19 cellular contexts compared by ENCODE assay signal in genomic region chr18:56235773-56236115, GRCh38.
DNase-seq lines count a peak whose midpoint lies in the region; ATAC-seq, FAIRE-seq and TF ChIP-seq lines count a peak whose summit lies in the region.
"Had no signal": no experiment of that assay in that cellular context is flagged by ENCODE, and none has a peak within 500 bp of the region (broad histone marks: within the 10 kb centered on the region; RNA-seq: fewer than 3 reads in every experiment).

No MANE protein-coding gene starts in this region.

- TF ChIP-seq CTCF in astrocyte (IDR thresholded peaks at IDR 0.05; ENCODE audit: insufficient read depth, low read depth, low read length) (no peak), nephron (IDR thresholded peaks at IDR 0.05; ENCODE audit: unreplicated experiment in 3 of 3) (no peak), WERI-Rb-1 (IDR thresholded peaks at IDR 0.05; ENCODE audit: low read depth, low read length) (no peak), ovary (IDR thresholded peaks at IDR 0.05) (no peak)

- H3K27me3 Mint-ChIP-seq in stimulated activated naive CD8-positive, alpha-beta T cell treated with anti-CD3 and anti-CD28 coated beads, Interleukin-15, Interleukin-2, amounts not matched to agents 100 ng/mL and 50 ng/mL, for 24 hours, result no peaks in the 10 kb centered on the region
- H3K27me3 Mint-ChIP-seq in astrocyte (ENCODE audit: low read depth, unreplicated experiment) (no peaks in the 10 kb centered on the region), nephron (ENCODE audit: low read depth) (no peaks in the 10 kb centered on the region)
- H3K27me3 Mint-ChIP-seq: T-helper 17 cell had no signal

- no peaks in the 10 kb centered on the region for H4K20me1 ChIP-seq in astrocyte (ENCODE audit: insufficient read depth, low read length)

- peaks cover 6% of the 10 kb centered on the region for H3K9me3 Mint-ChIP-seq in stimulated activated naive CD8-positive, alpha-beta T cell treated with anti-CD3 and anti-CD28 coated beads, Interleukin-15, Interleukin-2, amounts not matched to agents 100 ng/mL and 50 ng/mL, for 24 hours
- H3K9me3 Mint-ChIP-seq in astrocyte (ENCODE audit: unreplicated experiment) (peaks cover 5% of the 10 kb centered on the region), nephron (peaks cover 15% of the 10 kb centered on the region)

- no peak for DNase-seq in stimulated activated naive CD8-positive, alpha-beta T cell treated with anti-CD3 and anti-CD28 coated beads, Interleukin-15, Interleukin-2, amounts not matched to agents 100 U/mL and 50 U/mL, for 24 hours
- DNase-seq in astrocyte (ENCODE audit: low read depth) (peak; percentile 26), WERI-Rb-1 (no peak), NOMO-1 treated with DMSO at 0.1 percent for 48 hours (lab: John Stamatoyannopoulos, UW; ENCODE audit: unreplicated experiment) (no peak), ovary (no peak)
- DNase-seq: activated naive CD8-positive, alpha-beta T cell treated with anti-CD3 and anti-CD28 coated beads for 36 hours; gastrocnemius medialis; left colon; mucosa of descending colon; NCI-H1930; pancreas; PC-3; stimulated activated CD4-positive, alpha-beta T cell treated with anti-CD3 and anti-CD28 coated beads, Interleukin-2, amount 100 ng/mL, for 48 hours; T-helper 17 cell had no signal

- H3K27ac ChIP-seq in astrocyte (ENCODE audit: low read depth, low read length), result no peak overlapping the region
- no peak overlapping the region for H3K27ac ChIP-seq in WERI-Rb-1
- no peak overlapping the region for H3K27ac ChIP-seq in ovary
- H3K27ac ChIP-seq: gastrocnemius medialis, pancreas had no signal

- H3K4me3 ChIP-seq in astrocyte (ENCODE audit: insufficient read depth, low read depth, low read length), result no peak overlapping the region
- no peak overlapping the region for H3K4me3 ChIP-seq in WERI-Rb-1 (ENCODE audit: low read depth, low read length)
- no peak overlapping the region for H3K4me3 ChIP-seq in ovary
- H3K4me3 ChIP-seq: gastrocnemius medialis, mucosa of descending colon, pancreas had no signal

- H3K36me3 Mint-ChIP-seq in stimulated activated naive CD8-positive, alpha-beta T cell treated with anti-CD3 and anti-CD28 coated beads, Interleukin-15, Interleukin-2, amounts not matched to agents 100 ng/mL and 50 ng/mL, for 24 hours (ENCODE audit: low read depth), result no peaks in the 10 kb centered on the region
- H3K36me3 Mint-ChIP-seq in astrocyte (ENCODE audit: low read depth, unreplicated experiment) (no peaks in the 10 kb centered on the region), nephron (ENCODE audit: low read depth) (no peaks in the 10 kb centered on the region)
- H3K36me3 Mint-ChIP-seq: activated naive CD8-positive, alpha-beta T cell treated with anti-CD3 and anti-CD28 coated beads for 36 hours had no signal

- H3K4me1 Mint-ChIP-seq in stimulated activated naive CD8-positive, alpha-beta T cell treated with anti-CD3 and anti-CD28 coated beads, Interleukin-15, Interleukin-2, amounts not matched to agents 100 ng/mL and 50 ng/mL, for 24 hours (ENCODE audit: low read depth), result peaks cover 5% of the 10 kb centered on the region
- H3K4me1 Mint-ChIP-seq in astrocyte (ENCODE audit: low read depth, unreplicated experiment), result peaks cover 20% of the 10 kb centered on the region
- peaks cover 20% of the 10 kb centered on the region for H3K4me1 Mint-ChIP-seq in nephron
- H3K4me1 Mint-ChIP-seq: T-helper 17 cell had no signal

- H3K9ac ChIP-seq in astrocyte (ENCODE audit: low read length), result no peak overlapping the region

- H3K36me3 ChIP-seq in astrocyte (ENCODE audit: insufficient read depth, low read length) (no peaks in the 10 kb centered on the region), WERI-Rb-1 (no peaks in the 10 kb centered on the region), ovary (no peaks in the 10 kb centered on the region)
- H3K36me3 ChIP-seq: gastrocnemius medialis, pancreas had no signal

- 71 to 81% (median 74%) methylated on average over 6 of the region's 6 CpGs for WGBS in ovary, 3 donors

- TF ChIP-seq EP300 in ovary (IDR thresholded peaks at IDR 0.05), result no peak

- H3K4me1 ChIP-seq in astrocyte (ENCODE audit: insufficient read depth, low read length) (peaks cover 8% of the 10 kb centered on the region), ovary (ENCODE audit: insufficient read depth) (no peaks in the 10 kb centered on the region)
- H3K4me1 ChIP-seq: gastrocnemius medialis, pancreas had no signal

- no peak overlapping the region for H2AFZ ChIP-seq in astrocyte (ENCODE audit: low read depth, low read length)

- peaks cover under 1% of the 10 kb centered on the region for H3K9me3 ChIP-seq in astrocyte (ENCODE audit: insufficient read depth, low read depth, low read length)
- H3K9me3 ChIP-seq in WERI-Rb-1 (ENCODE audit: severe bottlenecking), result peaks cover 5% of the 10 kb centered on the region
- H3K9me3 ChIP-seq in ovary, result no peaks in the 10 kb centered on the region
- H3K9me3 ChIP-seq: gastrocnemius medialis, mucosa of descending colon, pancreas had no signal

- ATAC-seq in stimulated activated naive CD8-positive, alpha-beta T cell treated with anti-CD3 and anti-CD28 coated beads, Interleukin-15, Interleukin-2, amounts not matched to agents 100 U/mL and 50 U/mL, for 24 hours, result no peak
- ATAC-seq in HG03432 (IDR thresholded peaks at IDR 0.05; ENCODE audit: unreplicated experiment), result no peak
- ATAC-seq: gastrocnemius medialis, left colon, pancreas, PC-3 had no signal

- H3K27me3 ChIP-seq in astrocyte (ENCODE audit: insufficient read depth, low read length) (no peaks in the 10 kb centered on the region), WERI-Rb-1 (ENCODE audit: insufficient read depth, low read depth, severe bottlenecking) (no peaks in the 10 kb centered on the region), ovary (no peaks in the 10 kb centered on the region)
- H3K27me3 ChIP-seq: gastrocnemius medialis, pancreas had no signal

- TF ChIP-seq POLR2A in ovary (IDR thresholded peaks at IDR 0.05), result no peak

- intact Hi-C loops in ovary (cut with DNase I), result no loop called here

- no peaks in the 10 kb centered on the region for H3K79me2 ChIP-seq in astrocyte (ENCODE audit: insufficient read depth, low read length)

- no peak overlapping the region for H3K4me3 Mint-ChIP-seq in stimulated activated naive CD8-positive, alpha-beta T cell treated with anti-CD3 and anti-CD28 coated beads, Interleukin-15, Interleukin-2, amounts not matched to agents 100 ng/mL and 50 ng/mL, for 24 hours
- no peak overlapping the region for H3K4me3 Mint-ChIP-seq in astrocyte (ENCODE audit: unreplicated experiment)
- peak overlapping the region in 1 of 3 experiments; percentile 26 for H3K4me3 Mint-ChIP-seq in nephron
- H3K4me3 Mint-ChIP-seq: activated naive CD8-positive, alpha-beta T cell treated with anti-CD3 and anti-CD28 coated beads for 36 hours; T-helper 17 cell had no signal

- FAIRE-seq in astrocyte (lab: Jason Lieb, UNC), result no peak
- FAIRE-seq: bronchial epithelial cell, G401.6, pancreas had no signal

- peak overlapping the region; percentile 14 for H3K27ac Mint-ChIP-seq in stimulated activated naive CD8-positive, alpha-beta T cell treated with anti-CD3 and anti-CD28 coated beads, Interleukin-15, Interleukin-2, amounts not matched to agents 100 ng/mL and 50 ng/mL, for 24 hours
- H3K27ac Mint-ChIP-seq in astrocyte (ENCODE audit: unreplicated experiment) (no peak overlapping the region), nephron (peak overlapping the region; percentile 63 to 81 (median 68))
- H3K27ac Mint-ChIP-seq: T-helper 17 cell had no signal

- peak overlapping the region; percentile 7 for H3K4me2 ChIP-seq in astrocyte (ENCODE audit: low read length)
